In the genomic region with DNA sequence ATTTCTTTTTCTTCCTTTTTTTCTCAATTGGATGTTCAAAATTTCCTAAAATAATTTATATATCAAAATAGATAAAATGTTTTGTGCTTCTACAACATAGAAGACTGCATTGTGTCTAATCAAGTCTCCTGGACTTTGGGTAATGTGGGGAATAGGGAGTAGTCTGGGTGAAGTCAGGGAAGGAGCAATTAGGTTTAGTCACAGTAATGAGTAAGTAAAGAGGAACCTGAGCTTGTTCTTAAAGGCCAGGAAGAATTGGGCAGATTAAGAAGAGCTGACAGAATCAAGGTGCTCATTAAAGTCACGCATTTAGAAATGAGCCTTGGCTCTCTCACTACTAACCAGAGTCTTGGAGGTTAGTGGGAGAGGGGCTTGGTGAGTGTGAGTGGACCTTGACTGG, we compare ENCODE assay signal across 20 cellular contexts.
"Had no signal": no experiment of that assay in that cellular context is flagged by ENCODE, and none has a peak within 500 bp of the region (broad histone marks: within the 10 kb centered on the region; RNA-seq: fewer than 3 reads in every experiment).

No MANE protein-coding gene starts in this region.

- H3K36me3 ChIP-seq: breast epithelium, gastroesophageal sphincter, pancreas, prostate gland, spleen, tibial nerve had no signal

- ATAC-seq: activated CD4-positive, alpha-beta T cell treated with anti-CD3 and anti-CD28 coated beads for 36 hours; activated CD8-positive, alpha-beta memory T cell treated with anti-CD3 and anti-CD28 coated beads, Interleukin-2, amount 10 ng/mL, durations not matched to agents 7 days and 5 days; activated CD8-positive, alpha-beta T cell treated with anti-CD3 and anti-CD28 coated beads, Interleukin-2, amount 10 ng/mL, durations not matched to agents 7 days and 5 days; activated naive CD4-positive, alpha-beta T cell treated with anti-CD3 and anti-CD28 coated beads, Interleukin-2, amount 50 U/mL, for 72 hours; activated T-cell treated with anti-CD3 and anti-CD28 coated beads, Interleukin-2, amount 50 U/mL, for 72 hours; gastroesophageal sphincter; naive thymus-derived CD4-positive, alpha-beta T cell; pancreas had no signal

- H3K27me3 ChIP-seq: breast epithelium, gastroesophageal sphincter, hepatocyte, pancreas, spleen, tibial nerve had no signal

- H2AFZ ChIP-seq: hepatocyte had no signal

- H3K9me3 ChIP-seq: breast epithelium, gastroesophageal sphincter, pancreas, prostate gland, spleen had no signal

- H3K79me2 ChIP-seq: hepatocyte had no signal

- H3K4me1 ChIP-seq: breast epithelium, prostate gland, spleen, tibial nerve had no signal

- H3K4me2 ChIP-seq: hepatocyte had no signal

- FAIRE-seq: keratinocyte, pancreas had no signal

- H3K4me3 ChIP-seq: breast epithelium, gastroesophageal sphincter, hepatocyte, pancreas, prostate gland, spleen, tibial nerve had no signal

- DNase-seq: activated CD4-positive, alpha-beta T cell treated with anti-CD3 and anti-CD28 coated beads for 36 hours; activated CD4-positive, CD25-positive, alpha-beta regulatory T cell; activated CD8-positive, alpha-beta memory T cell treated with anti-CD3 and anti-CD28 coated beads, Interleukin-2, amount 10 ng/mL, durations not matched to agents 7 days and 5 days; activated CD8-positive, alpha-beta T cell treated with anti-CD3 and anti-CD28 coated beads, Interleukin-2, amount 10 ng/mL, durations not matched to agents 7 days and 5 days; activated naive CD4-positive, alpha-beta T cell; activated T-cell treated with anti-CD3 and anti-CD28 coated beads, Interleukin-2, amount 50 U/mL, for 72 hours; effector CD4-positive, alpha-beta T cell; midbrain; naive thymus-derived CD4-positive, alpha-beta T cell; pancreas; spleen; stimulated activated naive CD4-positive, alpha-beta T cell treated with Interleukin-2 at 50 U/mL for 16 hours had no signal

- H3K27ac ChIP-seq: breast epithelium, epithelial cell of prostate, gastroesophageal sphincter, hepatocyte, pancreas, prostate gland, spleen, tibial nerve had no signal
